In genomic region chr5:151447174-151448037, GRCh38 we compare ENCODE assay signal across 8 cellular contexts. TPM values are rescaled to one million over a fixed set of nuclear protein-coding genes. Genes with fewer than 3 reads are reported as not detected.
DNase-seq lines count a peak whose midpoint lies in the region; ATAC-seq and TF ChIP-seq lines count a peak whose summit lies in the region.

Gene SLC36A1, plus strand, starts transcription at chr5:151447603. Its CDS starts 11,190 bp downstream, at chr5:151458793.

- H3K9ac ChIP-seq in BLaER1 (peak within 1 kb of the TSS; percentile 78), colonic mucosa (ENCODE audit: low read depth in 2 of 2, low read length in 2 of 2) (peak within 1 kb of the TSS; percentile 54 to 73)

- H3K27ac ChIP-seq in BLaER1: peak within 1 kb of the TSS; percentile 68
- H3K27ac ChIP-seq in colonic mucosa: peak within 1 kb of the TSS; percentile 10
- H3K27ac ChIP-seq in layer of hippocampus (ENCODE audit: low read depth, low read length): peak within 1 kb of the TSS; percentile 75

- peak; percentile 95 for TF ChIP-seq CTCF in colonic mucosa (IDR thresholded peaks at IDR 0.05)

- DNase-seq in NCI-H460 (ENCODE audit: extremely low read depth, low read depth): peak; percentile 91
- peak; percentile 98 for DNase-seq in activated CD4-positive, alpha-beta T cell treated with anti-CD3 and anti-CD28 coated beads for 36 hours
- peak; percentile 97 for DNase-seq in colonic mucosa
- DNase-seq in stimulated activated CD4-positive, alpha-beta T cell treated with anti-CD3 and anti-CD28 coated beads, Interleukin-1b, Interleukin-23, amount 100 ng/mL, for 4 hours (ENCODE audit: low read depth in 2 of 2): peak; percentile 96 to 98

- POLR2A ChIA-PET in activated CD4-positive, alpha-beta T cell treated with anti-CD3 and anti-CD28 coated beads for 36 hours (lab: Charles Lee): interaction anchor here (1.0 to 1.2 kb wide), 2 partner anchors 204 to 324 kb away, joined by 6 to 9 read pairs; no protein-coding TSS in a partner anchor

- no peaks in the 10 kb centered on the region for H3K36me3 ChIP-seq in BLaER1
- H3K36me3 ChIP-seq in colonic mucosa: no peaks in the 10 kb centered on the region

- peaks cover 12% of the 10 kb centered on the region for H3K27me3 Mint-ChIP-seq in activated CD4-positive, alpha-beta T cell treated with anti-CD3 and anti-CD28 coated beads for 36 hours

- no peaks in the 10 kb centered on the region for H3K27me3 ChIP-seq in BLaER1
- H3K27me3 ChIP-seq in colonic mucosa: no peaks in the 10 kb centered on the region
- no peaks in the 10 kb centered on the region for H3K27me3 ChIP-seq in layer of hippocampus (ENCODE audit: control insufficient read depth, insufficient read depth, low read length)

- H3K9me3 Mint-ChIP-seq in activated CD4-positive, alpha-beta T cell treated with anti-CD3 and anti-CD28 coated beads for 36 hours (ENCODE audit: low read depth): no peaks in the 10 kb centered on the region

- H3K4me2 ChIP-seq in BLaER1: peak within 1 kb of the TSS; percentile 91

- H3K4me1 ChIP-seq in BLaER1 (peaks cover 10% of the 10 kb centered on the region), colonic mucosa (no peaks in the 10 kb centered on the region)

- H3K36me3 Mint-ChIP-seq in activated CD4-positive, alpha-beta T cell treated with anti-CD3 and anti-CD28 coated beads for 36 hours (ENCODE audit: low read depth): no peaks in the 10 kb centered on the region

- no peaks in the 10 kb centered on the region for H3K9me3 ChIP-seq in BLaER1
- H3K9me3 ChIP-seq in colonic mucosa: no peaks in the 10 kb centered on the region

- peak within 1 kb of the TSS; percentile 88 for H3K27ac Mint-ChIP-seq in activated CD4-positive, alpha-beta T cell treated with anti-CD3 and anti-CD28 coated beads for 36 hours

- peak; percentile 80 for TF ChIP-seq POLR2A in GM19193 (IDR thresholded peaks at IDR 0.05; ENCODE audit: extremely low read depth, insufficient read depth, insufficient read length)

- peak; percentile 85 for ATAC-seq in HG03432 (IDR thresholded peaks at IDR 0.05; ENCODE audit: unreplicated experiment)
- ATAC-seq in activated CD4-positive, alpha-beta T cell treated with anti-CD3 and anti-CD28 coated beads for 36 hours: peak; percentile 94

- H3K4me1 Mint-ChIP-seq in activated CD4-positive, alpha-beta T cell treated with anti-CD3 and anti-CD28 coated beads for 36 hours: peaks cover 22% of the 10 kb centered on the region

- intact Hi-C loops in activated CD4-positive, alpha-beta T cell treated with anti-CD3 and anti-CD28 coated beads for 36 hours (cut with DNase I, micrococcal nuclease): loop anchor here (1.0 to 5.0 kb wide), 9 partner anchors 53 to 324 kb away; partner anchors contain the start of genes ATOX1 (in 2 of the 2), G3BP1 (in 1 of the 2) and GM2A (in 1 of the 2)
- intact Hi-C loops in colonic mucosa (cut with DNase I): loop anchor here (2.0 to 5.0 kb wide), 3 partner anchors 53 to 293 kb away; no protein-coding TSS in a partner anchor

- no peaks in the 10 kb centered on the region for H4K20me1 ChIP-seq in BLaER1

- peak within 1 kb of the TSS; percentile 93 for H3K4me3 Mint-ChIP-seq in activated CD4-positive, alpha-beta T cell treated with anti-CD3 and anti-CD28 coated beads for 36 hours

- CTCF ChIA-PET in activated CD4-positive, alpha-beta T cell treated with anti-CD3 and anti-CD28 coated beads for 36 hours (lab: Charles Lee): interaction anchor here (0.6 to 3.9 kb wide), 29 partner anchors 9 to 356 kb away, joined by 3 to 42 read pairs (median 4); partner anchors contain the start of gene G3BP1

- peak within 1 kb of the TSS; percentile 81 for H3K4me3 ChIP-seq in BLaER1
- peak within 1 kb of the TSS; percentile 61 for H3K4me3 ChIP-seq in colonic mucosa

RNA-seq across cellular contexts. Expression of gene SLC36A1, which starts in this region (rescaled TPM):
- 9.3 and 9.6 TPM in 2 replicates for total RNA-seq in NCI-H460 (2014; rRNA removed; shearing (Covaris generic))
- 9.0 and 23.8 TPM in 2 replicates for polyA plus RNA-seq in NCI-H460 (2014; cell fraction: nucleus; rRNA removed)
- total RNA-seq in activated CD4-positive, alpha-beta T cell treated with anti-CD3 and anti-CD28 coated beads for 36 hours: 1 to 10 TPM; 3.4 to 4.4 TPM
- 10 to 100 TPM; 20.2 to 30.6 TPM for total RNA-seq in colonic mucosa

Comparison
In these comparisons a context has a peak if more than half of its experiments do, and no peak if none do; other contexts are left out.
1. Peak in every context shown above with its lines: DNase-seq, ATAC-seq, H3K4me3 ChIP-seq and H3K27ac ChIP-seq.
2. H3K27ac ChIP-seq: peak in every context shown above with its lines; median percentile 75 in layer of hippocampus; 68 in BLaER1; 10 in colonic mucosa.